Comparison of ENCODE assay signal across 18 cellular contexts in genomic region chr10:88032566-88032965, GRCh38.
DNase-seq lines count a peak whose midpoint lies in the region; ATAC-seq and TF ChIP-seq lines count a peak whose summit lies in the region.
"Had no signal": no experiment of that assay in that cellular context is flagged by ENCODE, and none has a peak within 500 bp of the region (broad histone marks: within the 10 kb centered on the region; RNA-seq: fewer than 3 reads in every experiment).

No MANE protein-coding gene starts in this region.

- H3K27me3 ChIP-seq in foreskin keratinocyte (no peaks in the 10 kb centered on the region), HAP-1 (ENCODE audit: low read depth) (no peaks in the 10 kb centered on the region), Peyer's patch (no peaks in the 10 kb centered on the region)
- H3K27me3 ChIP-seq: gastroesophageal sphincter had no signal

- DNase-seq in AG08396 (ENCODE audit: low spot score) (peak; percentile 48), astrocyte of the cerebellum (ENCODE audit: low read depth) (peak; percentile 15), foreskin keratinocyte (peak; percentile 37 to 70), HAP-1 (ENCODE audit: low spot score in 2 of 2) (no peak), coronary artery (ENCODE audit: low spot score) (no peak), Peyer's patch (no peak)
- DNase-seq: activated CD4-positive, alpha-beta T cell treated with anti-CD3 and anti-CD28 coated beads for 4 hours; activated naive CD8-positive, alpha-beta T cell treated with anti-CD3 and anti-CD28 coated beads, Interleukin-2, amount 10 ng/mL, durations not matched to agents 7 days and 5 days; Calu3; dermis blood vessel endothelial cell; immature natural killer cell; midbrain; NCI-H187; NCI-H524 treated with DMSO at 0.1 percent for 48 hours; nucleus accumbens had no signal

- H3K36me3 ChIP-seq in KOPT-K1 (ENCODE audit: insufficient read depth, low read length) (no peaks in the 10 kb centered on the region), HAP-1 (replicated peaks) (no peaks in the 10 kb centered on the region), Peyer's patch (no peaks in the 10 kb centered on the region)
- H3K36me3 ChIP-seq: gastroesophageal sphincter had no signal

- H3K27ac ChIP-seq in KOPT-K1 (ENCODE audit: low read depth, low read length, poor library complexity, severe bottlenecking), result peak overlapping the region; percentile 57
- H3K27ac ChIP-seq in foreskin keratinocyte, result no peak overlapping the region
- H3K27ac ChIP-seq in coronary artery, result no peak overlapping the region
- no peak overlapping the region for H3K27ac ChIP-seq in Peyer's patch
- H3K27ac ChIP-seq: gastroesophageal sphincter had no signal

- no peak for TF ChIP-seq POLR2A in Peyer's patch (IDR thresholded peaks at IDR 0.05)

- in situ Hi-C loops in astrocyte of the cerebellum (cut with HindIII; ENCODE audit: low sequenced_read_pairs), result no loop called here
- in situ Hi-C loops in HAP-1 (cut with MboI; ENCODE audit: low sequenced_read_pairs), result no loop called here

- peaks cover 30% of the 10 kb centered on the region for H3K4me1 ChIP-seq in foreskin keratinocyte
- no peaks in the 10 kb centered on the region for H3K4me1 ChIP-seq in HAP-1
- H3K4me1 ChIP-seq in Peyer's patch, result peaks cover 0 to 6% (median 0%) of the 10 kb centered on the region in 4 donors
- H3K4me1 ChIP-seq: gastroesophageal sphincter had no signal

- H3K4me3 ChIP-seq in astrocyte of the cerebellum (ENCODE audit: low read depth, low read length), result no peak overlapping the region
- H3K4me3 ChIP-seq in HAP-1, result no peak overlapping the region
- H3K4me3 ChIP-seq in coronary artery, result no peak overlapping the region
- H3K4me3 ChIP-seq in Peyer's patch, result no peak overlapping the region
- H3K4me3 ChIP-seq: gastroesophageal sphincter had no signal

- no peak for TF ChIP-seq CTCF in astrocyte of the cerebellum (IDR thresholded peaks at IDR 0.05; ENCODE audit: low read depth, low read length, missing control alignments)
- TF ChIP-seq CTCF in foreskin keratinocyte (conservative IDR thresholded peaks at IDR 0.05), result no peak
- no peak for TF ChIP-seq CTCF in coronary artery (IDR thresholded peaks at IDR 0.05)
- no peak for TF ChIP-seq CTCF in Peyer's patch (IDR thresholded peaks at IDR 0.05)

- H3K9me3 ChIP-seq in KOPT-K1 (ENCODE audit: insufficient read depth, low read length, poor library complexity, severe bottlenecking) (no peaks in the 10 kb centered on the region), HAP-1 (no peaks in the 10 kb centered on the region), Peyer's patch (no peaks in the 10 kb centered on the region)
- H3K9me3 ChIP-seq: gastroesophageal sphincter had no signal

- ATAC-seq in foreskin keratinocyte, result peak; percentile 83
- ATAC-seq in HG02588 (IDR thresholded peaks at IDR 0.05; ENCODE audit: unreplicated experiment), result no peak
- ATAC-seq: gastroesophageal sphincter had no signal

Comparison
In these comparisons a context has a peak if more than half of its experiments do, and no peak if none do; other contexts are left out.
1. DNase-seq: peak in AG08396 (single experiment), astrocyte of the cerebellum (single experiment) and foreskin keratinocyte (2 of 2); none in HAP-1 (0 of 2), coronary artery (single experiment) and Peyer's patch (0 of 3).